In the genomic region with DNA sequence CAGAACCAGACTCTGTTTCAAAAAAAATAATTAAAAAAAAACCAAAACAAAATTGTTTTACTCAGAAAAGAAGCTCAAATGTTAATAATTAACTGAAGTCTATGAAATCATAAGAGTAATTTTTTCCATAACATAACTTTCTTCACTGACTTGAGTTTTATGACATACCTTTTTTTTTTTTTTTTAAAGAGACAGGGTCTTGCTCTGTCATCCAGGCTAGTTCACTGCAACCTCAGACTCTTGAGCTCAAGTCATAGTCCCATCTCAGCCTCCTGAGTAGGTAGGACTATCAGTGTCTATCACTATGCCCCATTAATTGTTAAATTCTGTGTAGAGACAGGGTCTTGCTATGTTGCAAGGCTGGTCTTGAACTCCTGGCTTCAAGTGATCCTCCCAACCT, we compare ENCODE assay signal across 14 cellular contexts.
"Had no signal": no experiment of that assay in that cellular context is flagged by ENCODE, and none has a peak within 500 bp of the region (broad histone marks: within the 10 kb centered on the region; RNA-seq: fewer than 3 reads in every experiment).

No MANE protein-coding gene starts in this region.

- H3K4me3 ChIP-seq: adrenal gland, cardiac muscle cell, esophagus muscularis mucosa, thyroid gland had no signal

- H3K9me3 Mint-ChIP-seq: activated T-helper 1 cell treated with anti-CD3 and anti-CD28 coated beads, Interleukin-12 subunit alpha, Interleukin-12 subunit beta, Interleukin-2, Interleukin-4 antibody, amounts not matched to agents 30 ng/mL and 10 ng/mL and 1 ng/mL, durations not matched to agents 14 hours and 24 hours and 36 hours; nephron progenitor cell had no signal

- H3K4me1 Mint-ChIP-seq: nephron progenitor cell had no signal

- H3K4me1 ChIP-seq: adrenal gland, esophagus muscularis mucosa, thyroid gland had no signal

- FAIRE-seq: kidney, urothelium cell line had no signal

- H3K27ac ChIP-seq: adrenal gland, cardiac muscle cell, esophagus muscularis mucosa, thyroid gland had no signal

- H3K27me3 ChIP-seq: adrenal gland, cardiac muscle cell, esophagus muscularis mucosa, thyroid gland had no signal

- DNase-seq: activated CD4-positive, alpha-beta T cell treated with anti-CD3 and anti-CD28 coated beads, Interleukin-2, amount 50 U/mL, for 4 hours; activated CD4-positive, CD25-positive, alpha-beta regulatory T cell; activated naive CD4-positive, alpha-beta T cell; adrenal gland; hypothalamus; kidney; nephron progenitor cell; stimulated activated CD4-positive, alpha-beta T cell treated with anti-CD3 and anti-CD28 coated beads, Interleukin-1b, Interleukin-23, amount 100 ng/mL, for 48 hours; SW 1271; thyroid gland had no signal

- H3K27ac Mint-ChIP-seq: nephron progenitor cell had no signal

- H3K9me3 ChIP-seq: adrenal gland, esophagus muscularis mucosa, thyroid gland had no signal

- H3K4me3 Mint-ChIP-seq: activated T-helper 1 cell treated with anti-CD3 and anti-CD28 coated beads, Interleukin-12 subunit alpha, Interleukin-12 subunit beta, Interleukin-2, Interleukin-4 antibody, amounts not matched to agents 30 ng/mL and 10 ng/mL and 1 ng/mL, durations not matched to agents 14 hours and 24 hours and 36 hours; nephron progenitor cell had no signal
